Comparison of ENCODE assay signal across 2 cellular contexts in genomic region chr14:103074699-103075341, GRCh38.
TF ChIP-seq lines count a peak whose summit lies in the region.

No MANE protein-coding gene starts in this region.

TF ChIP-seq in IMR-90, 13 proteins besides CTCF, POLR2A, EP300 and RAD21:
- no peak for TF ChIP-seq USF2 (IDR thresholded peaks at IDR 0.05; ENCODE audit: low read depth, low read length)
- no peak for TF ChIP-seq BHLHE40 (IDR thresholded peaks at IDR 0.05; ENCODE audit: low read depth, low read length)
- TF ChIP-seq MAZ (IDR thresholded peaks at IDR 0.05; ENCODE audit: borderline replicate concordance, low read depth, low read length): no peak
- no peak for TF ChIP-seq MAFK (IDR thresholded peaks at IDR 0.05; ENCODE audit: low read depth, low read length)
- no peak for TF ChIP-seq RCOR1 (IDR thresholded peaks at IDR 0.05; ENCODE audit: insufficient replicate concordance, low read length)
- no peak for TF ChIP-seq CEBPB (IDR thresholded peaks at IDR 0.05; ENCODE audit: low read depth, low read length)

TF ChIP-seq in H1, 55 proteins besides CTCF, POLR2A, EP300 and RAD21:
- no peak for TF ChIP-seq CHD1 (IDR thresholded peaks at IDR 0.05; ENCODE audit: low read depth, low read length)
- no peak for TF ChIP-seq SP1 (IDR thresholded peaks at IDR 0.05; ENCODE audit: low read depth, low read length)
- no peak for TF ChIP-seq SP4 (IDR thresholded peaks at IDR 0.05; ENCODE audit: low read length)
- no peak for TF ChIP-seq GTF2F1 (IDR thresholded peaks at IDR 0.05; ENCODE audit: borderline replicate concordance, low read depth, low read length)
- no peak for TF ChIP-seq BACH1 (IDR thresholded peaks at IDR 0.05; ENCODE audit: low read length)
- no peak for TF ChIP-seq HDAC2 (IDR thresholded peaks at IDR 0.05; ENCODE audit: borderline replicate concordance in 1 of 2, low read depth in 2 of 2, low read length in 2 of 2)
- no peak for TF ChIP-seq RBBP5 (IDR thresholded peaks at IDR 0.05; ENCODE audit: borderline replicate concordance, low read depth, low read length)
- no peak for TF ChIP-seq ATF3 (IDR thresholded peaks at IDR 0.05; ENCODE audit: insufficient read depth, low read depth, low read length)
- no peak for TF ChIP-seq HDAC6 (IDR thresholded peaks at IDR 0.05; ENCODE audit: low read depth, low read length)
- TF ChIP-seq KDM4A (IDR thresholded peaks at IDR 0.05; ENCODE audit: low read depth, low read length, severe bottlenecking): no peak
- no peak for TF ChIP-seq E2F6 (IDR thresholded peaks at IDR 0.05)
